Comparison of ENCODE assay signal across 29 cellular contexts in the genomic region with DNA sequence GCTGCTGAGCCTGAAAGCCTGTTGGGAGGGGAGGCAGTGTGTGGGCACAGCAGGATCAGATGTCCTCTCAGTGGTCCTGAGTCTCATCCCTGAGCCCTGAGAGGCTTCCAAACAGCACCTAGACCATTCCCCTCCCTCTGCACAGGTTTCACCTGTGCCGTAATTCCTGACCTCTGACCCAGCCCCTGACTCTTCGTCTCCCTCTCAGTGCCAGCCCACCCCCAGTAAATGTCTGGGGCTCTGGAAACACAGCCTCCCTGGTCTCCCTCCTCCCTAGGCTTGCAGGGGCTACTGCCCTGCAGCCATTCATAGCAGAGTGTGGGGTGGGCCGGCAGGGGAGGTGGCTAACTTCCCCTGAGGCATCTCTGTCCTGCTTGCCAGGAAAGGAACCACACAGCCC.
"Had no signal": no experiment of that assay in that cellular context is flagged by ENCODE, and none has a peak within 500 bp of the region (broad histone marks: within the 10 kb centered on the region; RNA-seq: fewer than 3 reads in every experiment).

No MANE protein-coding gene starts in this region.

- H3K4me3 Mint-ChIP-seq: activated B cell treated with CpG ODN at 0.5 μM for 24 hours; activated CD4-positive, alpha-beta memory T cell treated with anti-CD3 and anti-CD28 coated beads, Interleukin-2, amount 10 ng/mL, durations not matched to agents 7 days and 5 days; activated CD8-positive, alpha-beta memory T cell treated with anti-CD3 and anti-CD28 coated beads, Interleukin-2, amount 10 ng/mL, durations not matched to agents 7 days and 5 days had no signal

- H3K36me3 Mint-ChIP-seq: activated CD8-positive, alpha-beta memory T cell treated with anti-CD3 and anti-CD28 coated beads, Interleukin-2, amount 10 ng/mL, durations not matched to agents 7 days and 5 days; activated naive CD4-positive, alpha-beta T cell treated with anti-CD3 and anti-CD28 coated beads, Interleukin-2, amount 50 U/mL, for 72 hours had no signal

- DNase-seq: activated B cell treated with CpG ODN at 0.5 μM for 24 hours; activated CD4-positive, alpha-beta memory T cell treated with anti-CD3 and anti-CD28 coated beads, Interleukin-2, amount 10 ng/mL, durations not matched to agents 7 days and 5 days; activated CD4-positive, alpha-beta T cell treated with anti-CD3 and anti-CD28 coated beads for 1 hour; activated CD4-positive, alpha-beta T cell treated with anti-CD3 and anti-CD28 coated beads for 48 hours; activated CD8-positive, alpha-beta memory T cell treated with anti-CD3 and anti-CD28 coated beads for 24 hours; activated CD8-positive, alpha-beta memory T cell treated with anti-CD3 and anti-CD28 coated beads, Interleukin-2, amount 10 ng/mL, durations not matched to agents 7 days and 5 days; activated CD8-positive, alpha-beta memory T cell treated with anti-CD3 and anti-CD28 coated beads, Interleukin-2, amount 50 U/mL, for 48 hours; activated gamma-delta T cell; activated naive CD4-positive, alpha-beta T cell treated with Interleukin-2 at 50 U/mL for 16 hours; activated T-cell treated with anti-CD3 and anti-CD28 coated beads, Interleukin-2, amount 50 U/mL, for 48 hours; adrenal gland; body of pancreas; cerebellar nuclear complex; NCI-H1092 treated with DMSO at 0.1 percent for 48 hours; NCI-H146; NCI-H187; NCI-H2029 treated with DMSO at 0.1 percent for 48 hours; NCI-H345; NCI-H524 treated with DMSO at 0.1 percent for 48 hours; SHP77 treated with DMSO at 0.1 percent for 48 hours; SW 1271; T-helper 1 cell; T-helper 2 cell; T-helper 9 cell had no signal

- H3K4me3 ChIP-seq: adrenal gland, body of pancreas, breast epithelium, K562, SJSA1 had no signal

- H3K4me1 ChIP-seq: adrenal gland, body of pancreas, breast epithelium, SJSA1 had no signal

- H3K27ac Mint-ChIP-seq: activated B cell treated with CpG ODN at 0.5 μM for 24 hours; activated CD4-positive, alpha-beta memory T cell treated with anti-CD3 and anti-CD28 coated beads, Interleukin-2, amount 10 ng/mL, durations not matched to agents 7 days and 5 days; activated CD8-positive, alpha-beta memory T cell treated with anti-CD3 and anti-CD28 coated beads, Interleukin-2, amount 10 ng/mL, durations not matched to agents 7 days and 5 days; activated naive CD4-positive, alpha-beta T cell treated with anti-CD3 and anti-CD28 coated beads, Interleukin-2, amount 50 U/mL, for 72 hours had no signal

- H3K27ac ChIP-seq: adrenal gland, body of pancreas, breast epithelium, SJSA1, VCaP had no signal

- H3K9me3 ChIP-seq: adrenal gland, body of pancreas, breast epithelium, SJSA1 had no signal

- H3K27me3 ChIP-seq: body of pancreas had no signal

- H3K4me1 Mint-ChIP-seq: activated B cell treated with CpG ODN at 0.5 μM for 24 hours; activated CD4-positive, alpha-beta memory T cell treated with anti-CD3 and anti-CD28 coated beads, Interleukin-2, amount 10 ng/mL, durations not matched to agents 7 days and 5 days; activated CD8-positive, alpha-beta memory T cell treated with anti-CD3 and anti-CD28 coated beads, Interleukin-2, amount 10 ng/mL, durations not matched to agents 7 days and 5 days had no signal

- H3K36me3 ChIP-seq: adrenal gland, breast epithelium, SJSA1 had no signal

- H3K9me3 Mint-ChIP-seq: activated B cell treated with CpG ODN at 0.5 μM for 24 hours; activated CD4-positive, alpha-beta memory T cell treated with anti-CD3 and anti-CD28 coated beads, Interleukin-2, amount 10 ng/mL, durations not matched to agents 7 days and 5 days; activated naive CD4-positive, alpha-beta T cell treated with anti-CD3 and anti-CD28 coated beads, Interleukin-2, amount 50 U/mL, for 72 hours had no signal
